28 cellular contexts compared by ENCODE assay signal in genomic region chr7:109545686-109546085, GRCh38.
"Had no signal": no experiment of that assay in that cellular context is flagged by ENCODE, and none has a peak within 500 bp of the region (broad histone marks: within the 10 kb centered on the region; RNA-seq: fewer than 3 reads in every experiment).

No MANE protein-coding gene starts in this region.

- H3K4me1 ChIP-seq: ascending aorta, body of pancreas had no signal

- H3K36me3 ChIP-seq: ascending aorta, WERI-Rb-1 had no signal

- ATAC-seq: activated CD4-positive, CD25-positive, alpha-beta regulatory T cell treated with anti-CD3 and anti-CD28 coated beads, Interleukin-2, amount 50 U/mL, for 24 hours; activated CD8-positive, alpha-beta memory T cell treated with anti-CD3 and anti-CD28 coated beads, Interleukin-2, amount 10 ng/mL, durations not matched to agents 7 days and 5 days; activated naive CD4-positive, alpha-beta T cell treated with anti-CD3 and anti-CD28 coated beads, Interleukin-2, amount 50 U/mL, for 72 hours; activated naive CD8-positive, alpha-beta T cell treated with anti-CD3 and anti-CD28 coated beads, Interleukin-2, amount 50 U/mL, for 24 hours; body of pancreas; Panc1; Right ventricle myocardium inferior had no signal

- H3K4me3 Mint-ChIP-seq: activated CD8-positive, alpha-beta memory T cell treated with anti-CD3 and anti-CD28 coated beads, Interleukin-2, amount 10 ng/mL, durations not matched to agents 7 days and 5 days; activated naive CD8-positive, alpha-beta T cell treated with anti-CD3 and anti-CD28 coated beads, Interleukin-2, amount 50 U/mL, for 24 hours; activated T-cell treated with anti-CD3 and anti-CD28 coated beads, Interleukin-2, amount 50 U/mL, for 24 hours; central memory CD8-positive, alpha-beta T cell had no signal

- H3K27ac ChIP-seq: ascending aorta, body of pancreas, SK-N-MC, WERI-Rb-1 had no signal

- H3K4me1 Mint-ChIP-seq: activated CD8-positive, alpha-beta memory T cell treated with anti-CD3 and anti-CD28 coated beads, Interleukin-2, amount 10 ng/mL, durations not matched to agents 7 days and 5 days; activated naive CD8-positive, alpha-beta T cell treated with anti-CD3 and anti-CD28 coated beads, Interleukin-2, amount 50 U/mL, for 24 hours; central memory CD8-positive, alpha-beta T cell had no signal

- H3K27me3 Mint-ChIP-seq: activated CD8-positive, alpha-beta memory T cell treated with anti-CD3 and anti-CD28 coated beads, Interleukin-2, amount 10 ng/mL, durations not matched to agents 7 days and 5 days; activated T-cell treated with anti-CD3 and anti-CD28 coated beads, Interleukin-2, amount 50 U/mL, for 24 hours; central memory CD8-positive, alpha-beta T cell had no signal

- DNase-seq: activated CD4-positive, alpha-beta T cell treated with anti-CD3 and anti-CD28 coated beads for 48 hours; activated CD4-positive, alpha-beta T cell treated with anti-CD3 and anti-CD28 coated beads, Interleukin-2, amount 50 U/mL, for 48 hours; activated CD8-positive, alpha-beta memory T cell treated with anti-CD3 and anti-CD28 coated beads, Interleukin-2, amount 10 ng/mL, durations not matched to agents 7 days and 5 days; activated effector memory CD4-positive, alpha-beta T cell treated with anti-CD3 and anti-CD28 coated beads, Interleukin-2, amount 50 U/mL, for 16 hours; activated naive CD4-positive, alpha-beta T cell treated with Interleukin-2 at 50 U/mL for 16 hours; activated naive CD8-positive, alpha-beta T cell treated with anti-CD3 and anti-CD28 coated beads, Interleukin-2, amount 50 U/mL, for 24 hours; activated T-cell treated with anti-CD3 and anti-CD28 coated beads, Interleukin-2, amount 50 U/mL, for 24 hours; amniotic stem cell; body of pancreas; Kasumi-1; NCI-H1048; NCI-H146; NCI-H187 treated with DMSO at 0.1 percent for 48 hours; NCI-H2081 treated with DMSO at 0.1 percent for 48 hours; NCI-H526; NCI-H774; NK-92 treated with Interleukin-12 subunit alpha and Interleukin-12 subunit beta, amount 100 ng/mL, for 24 hours; OCI-M1; RPMI8226; T-helper 1 cell; WERI-Rb-1 had no signal

- H3K4me3 ChIP-seq: ascending aorta, body of pancreas, SK-N-MC had no signal

- H3K27ac Mint-ChIP-seq: activated CD8-positive, alpha-beta memory T cell treated with anti-CD3 and anti-CD28 coated beads, Interleukin-2, amount 10 ng/mL, durations not matched to agents 7 days and 5 days; activated naive CD4-positive, alpha-beta T cell treated with anti-CD3 and anti-CD28 coated beads, Interleukin-2, amount 50 U/mL, for 72 hours; activated naive CD8-positive, alpha-beta T cell treated with anti-CD3 and anti-CD28 coated beads, Interleukin-2, amount 50 U/mL, for 24 hours; activated T-cell treated with anti-CD3 and anti-CD28 coated beads, Interleukin-2, amount 50 U/mL, for 24 hours had no signal

- H3K27me3 ChIP-seq: ascending aorta, body of pancreas had no signal

- H3K9me3 ChIP-seq: ascending aorta, body of pancreas had no signal

- H3K36me3 Mint-ChIP-seq: activated CD8-positive, alpha-beta memory T cell treated with anti-CD3 and anti-CD28 coated beads, Interleukin-2, amount 10 ng/mL, durations not matched to agents 7 days and 5 days; activated naive CD4-positive, alpha-beta T cell treated with anti-CD3 and anti-CD28 coated beads, Interleukin-2, amount 50 U/mL, for 72 hours had no signal

- H3K9me3 Mint-ChIP-seq: activated naive CD8-positive, alpha-beta T cell treated with anti-CD3 and anti-CD28 coated beads, Interleukin-2, amount 50 U/mL, for 24 hours had no signal
